In the genomic region with DNA sequence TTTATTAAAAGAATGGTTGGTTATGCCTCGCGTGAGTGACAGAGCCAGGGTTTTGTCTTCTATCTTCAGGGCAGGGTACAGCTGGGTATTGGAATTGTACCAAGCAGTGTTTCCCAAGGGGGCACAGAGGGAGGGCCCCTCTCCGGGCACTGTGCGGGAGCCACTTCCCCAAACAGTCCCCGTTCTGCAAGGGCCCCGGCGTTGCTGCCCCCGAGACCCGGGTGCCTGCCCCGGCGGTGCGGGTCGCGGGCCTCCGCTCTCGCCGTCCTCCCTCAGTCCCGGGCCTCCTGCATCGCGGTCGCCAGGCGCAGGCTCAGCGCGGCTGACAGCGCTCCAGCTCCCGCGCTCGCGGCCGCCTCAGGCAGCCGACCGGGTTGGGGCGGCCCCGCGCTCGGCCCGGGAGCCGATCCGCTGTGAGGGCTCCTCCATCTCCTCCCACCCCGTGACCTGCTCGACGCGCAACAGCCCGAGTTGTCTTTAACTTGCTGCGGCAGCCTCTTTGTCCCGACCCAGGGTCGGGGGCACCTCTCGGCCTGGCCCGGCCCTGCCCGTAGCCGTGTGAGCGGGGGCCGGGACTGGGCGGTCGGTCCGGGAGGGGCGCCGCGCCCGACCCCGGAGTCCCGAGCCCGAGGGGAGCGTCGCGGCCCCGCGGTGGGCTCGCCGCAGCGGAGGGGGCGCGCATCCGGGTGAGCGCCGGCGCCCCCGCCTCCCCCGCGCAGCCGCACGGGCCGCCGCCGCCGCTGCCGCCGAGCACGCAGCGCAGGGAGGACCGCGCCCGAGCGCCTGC, we compare ENCODE assay signal across 8 cellular contexts. TPM values are rescaled to one million over a fixed set of nuclear protein-coding genes. Genes with fewer than 3 reads are reported as not detected.
DNase-seq lines count a peak whose midpoint lies in the region; ATAC-seq and TF ChIP-seq lines count a peak whose summit lies in the region.

No MANE protein-coding gene starts in this region.

- peaks cover 37% of the 10 kb centered on the region for H4K20me1 ChIP-seq in osteoblast (ENCODE audit: insufficient read depth, low read length)

- intact Hi-C loops in head of caudate nucleus (cut with DNase I), result no loop called here

- H3K27me3 Mint-ChIP-seq in activated naive CD4-positive, alpha-beta T cell treated with anti-CD3 and anti-CD28 coated beads, Interleukin-2, amount 10 ng/mL, durations not matched to agents 7 days and 5 days, result no peaks in the 10 kb centered on the region
- H3K27me3 Mint-ChIP-seq in type B pancreatic cell, result peaks cover 7% of the 10 kb centered on the region

- H3K4me3 Mint-ChIP-seq in activated naive CD4-positive, alpha-beta T cell treated with anti-CD3 and anti-CD28 coated beads, Interleukin-2, amount 10 ng/mL, durations not matched to agents 7 days and 5 days, result peak overlapping the region; percentile 71
- H3K4me3 Mint-ChIP-seq in type B pancreatic cell, result peak overlapping the region; percentile 82

- H3K27ac Mint-ChIP-seq in activated naive CD4-positive, alpha-beta T cell treated with anti-CD3 and anti-CD28 coated beads, Interleukin-2, amount 10 ng/mL, durations not matched to agents 7 days and 5 days, result peak overlapping the region; percentile 51
- no peak overlapping the region for H3K27ac Mint-ChIP-seq in type B pancreatic cell

- H3K79me2 ChIP-seq in osteoblast (ENCODE audit: insufficient read depth, low read length), result peaks cover 50% of the 10 kb centered on the region

- H3K36me3 Mint-ChIP-seq in activated naive CD4-positive, alpha-beta T cell treated with anti-CD3 and anti-CD28 coated beads, Interleukin-2, amount 10 ng/mL, durations not matched to agents 7 days and 5 days, result peaks cover 10% of the 10 kb centered on the region
- peaks cover 11% of the 10 kb centered on the region for H3K36me3 Mint-ChIP-seq in type B pancreatic cell

- TF ChIP-seq POLR2A in GM19193 (IDR thresholded peaks at IDR 0.05; ENCODE audit: extremely low read depth, insufficient read depth, insufficient read length), result peak; percentile 43

- H3K36me3 ChIP-seq in RWPE2 (ENCODE audit: low read depth) (peaks cover 8% of the 10 kb centered on the region; the same call in 1 of the 2 replicates), osteoblast (ENCODE audit: insufficient read depth, low read length) (peaks cover 11% of the 10 kb centered on the region)

- CTCF ChIA-PET in activated naive CD4-positive, alpha-beta T cell treated with anti-CD3 and anti-CD28 coated beads, Interleukin-2, amount 10 ng/mL, durations not matched to agents 7 days and 5 days (lab: Charles Lee), result no interaction called here

- H3K4me3 ChIP-seq in RWPE2 (ENCODE audit: severe bottlenecking) (peak overlapping the region; percentile 89), osteoblast (ENCODE audit: insufficient read depth, low read length) (peak overlapping the region; percentile 75)

- peaks cover 30% of the 10 kb centered on the region for H3K4me1 Mint-ChIP-seq in activated naive CD4-positive, alpha-beta T cell treated with anti-CD3 and anti-CD28 coated beads, Interleukin-2, amount 10 ng/mL, durations not matched to agents 7 days and 5 days
- H3K4me1 Mint-ChIP-seq in type B pancreatic cell (ENCODE audit: unreplicated experiment), result peaks cover 14% of the 10 kb centered on the region

- no peaks in the 10 kb centered on the region for H3K27me3 ChIP-seq in RWPE2 (ENCODE audit: insufficient read depth, poor library complexity, severe bottlenecking)
- no peaks in the 10 kb centered on the region for H3K27me3 ChIP-seq in osteoblast (ENCODE audit: insufficient read depth, low read length)

- no peak for TF ChIP-seq CTCF in C4-2B (conservative IDR thresholded peaks at IDR 0.05)
- TF ChIP-seq CTCF in RWPE2 (IDR thresholded peaks at IDR 0.05; ENCODE audit: poor library complexity, severe bottlenecking), result no peak
- TF ChIP-seq CTCF in osteoblast (IDR thresholded peaks at IDR 0.05; ENCODE audit: extremely low read depth, low read depth, low read length), result no peak
- TF ChIP-seq CTCF in type B pancreatic cell (conservative IDR thresholded peaks at IDR 0.05), result no peak

- ATAC-seq in HG03439 (IDR thresholded peaks at IDR 0.05; ENCODE audit: unreplicated experiment), result peak; percentile 47
- peak; percentile 83 for ATAC-seq in RWPE2 (ENCODE audit: low read depth)

- peaks cover 16% of the 10 kb centered on the region for H3K9me3 Mint-ChIP-seq in activated naive CD4-positive, alpha-beta T cell treated with anti-CD3 and anti-CD28 coated beads, Interleukin-2, amount 10 ng/mL, durations not matched to agents 7 days and 5 days
- peaks cover 7% of the 10 kb centered on the region for H3K9me3 Mint-ChIP-seq in type B pancreatic cell

- H2AFZ ChIP-seq in osteoblast (ENCODE audit: low read length), result peak overlapping the region; percentile 65

- peaks cover 7% of the 10 kb centered on the region for H3K4me1 ChIP-seq in RWPE2 (ENCODE audit: insufficient read depth, poor library complexity, severe bottlenecking)
- peaks cover 24% of the 10 kb centered on the region for H3K4me1 ChIP-seq in osteoblast (ENCODE audit: insufficient read depth, low read length)

- H3K9me3 ChIP-seq in RWPE2 (ENCODE audit: severe bottlenecking), result no peaks in the 10 kb centered on the region
- no peaks in the 10 kb centered on the region for H3K9me3 ChIP-seq in osteoblast (ENCODE audit: low read depth, low read length)

- DNase-seq in RWPE2 (ENCODE audit: low spot score) (peak; percentile 55), head of caudate nucleus (peak in 41 of 42 donors; percentile 26 to 83 (median 68)), osteoblast (ENCODE audit: insufficient read length, low spot score, missing footprints) (peak; percentile 96), type B pancreatic cell (ENCODE audit: extremely low spot score, unreplicated experiment) (peak; percentile 77)
- DNase-seq in activated naive CD4-positive, alpha-beta T cell treated with anti-CD3 and anti-CD28 coated beads, Interleukin-2, amount 10 ng/mL, durations not matched to agents 7 days and 5 days, result peak; percentile 65

- H3K27ac ChIP-seq in C4-2B (peak overlapping the region; percentile 91), RWPE2 (ENCODE audit: poor library complexity, severe bottlenecking) (peak overlapping the region; percentile 44), osteoblast (ENCODE audit: low read depth, low read length) (peak overlapping the region; percentile 69)

- peak overlapping the region; percentile 72 for H3K4me2 ChIP-seq in osteoblast (ENCODE audit: insufficient read depth, low read length)

RNA-seq across cellular contexts. Expression of a gene that starts 0.6 kb away (rescaled TPM):
- total RNA-seq in osteoblast (775 and 796 TPM in 2 replicates), type B pancreatic cell (ENCODE audit: low replicate concordance) (92.1 and 100 TPM in 2 replicates)

Comparison
In these comparisons a context has a peak if more than half of its experiments do, and no peak if none do; other contexts are left out.
1. Peak in every context shown above with its lines: DNase-seq, ATAC-seq, H3K4me3 ChIP-seq and H3K27ac ChIP-seq.